9 cellular contexts compared by ENCODE assay signal in the genomic region with DNA sequence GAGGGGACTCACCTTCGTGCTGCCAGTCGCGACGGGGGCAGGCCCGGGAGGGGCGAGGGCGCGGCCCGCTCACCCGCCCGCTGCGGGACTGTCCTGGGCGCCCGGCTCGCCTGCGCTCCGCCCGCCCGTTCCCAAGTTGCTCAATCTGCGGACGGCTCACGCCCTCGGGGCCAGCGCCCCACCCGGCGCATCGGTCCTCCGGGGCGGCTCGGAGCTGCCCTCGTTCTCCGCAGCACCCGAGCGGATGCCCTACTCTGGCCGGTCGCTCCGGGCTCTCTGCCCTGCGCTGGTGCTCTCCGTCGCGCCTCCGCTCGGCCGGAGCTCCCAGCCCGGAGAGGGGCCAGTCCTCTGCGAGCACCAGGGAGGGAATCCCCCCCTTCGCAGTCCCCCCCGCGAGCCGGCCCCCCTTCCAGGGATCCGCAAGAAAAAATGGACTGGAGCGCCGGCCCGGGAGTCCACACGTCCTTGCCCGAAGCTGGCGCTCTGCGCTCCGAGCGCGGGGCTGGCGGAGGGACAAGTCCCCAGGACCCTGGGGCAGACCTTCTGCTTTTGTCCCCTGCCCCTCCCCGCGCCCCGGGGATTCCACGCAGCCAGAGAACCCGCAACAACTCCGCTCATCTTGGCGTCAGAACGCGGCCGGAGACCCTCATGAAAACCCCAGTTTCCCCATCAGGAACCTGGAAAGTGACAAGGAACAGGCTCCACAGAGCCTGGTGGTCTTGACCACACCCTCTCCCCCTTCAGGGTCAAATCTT. TPM values are rescaled to one million over a fixed set of nuclear protein-coding genes. Genes with fewer than 3 reads are reported as not detected.
DNase-seq lines count a peak whose midpoint lies in the region; ATAC-seq, FAIRE-seq and TF ChIP-seq lines count a peak whose summit lies in the region.
"Had no signal": no experiment of that assay in that cellular context is flagged by ENCODE, and none has a peak within 500 bp of the region (broad histone marks: within the 10 kb centered on the region; RNA-seq: fewer than 3 reads in every experiment).

Gene RSPO1 (minus strand): TSS at position 339 of the 755 bp plus-strand sequence. CDS start 5,231 bp downstream, outside the sequence.

- POLR2A ChIA-PET in GM10248 (lab: Yijun Ruan, JAX) = no interaction called here

- intact Hi-C loops in pancreas (cut with DNase I) = no loop called here

- ATAC-seq in pancreas = peak in 3 of 4 donors; percentile 14 to 53 (median 29)

- 1% methylated on average over 49 to 72 of the region's 72 CpGs for WGBS in pancreas, 2 donors

- no peak within 1 kb of the TSS for H3K27ac ChIP-seq in pancreas

- peaks cover 0 to 4% (median 0%) of the 10 kb centered on the region in 3 donors for H3K4me1 ChIP-seq in pancreas

- H3K4me3 ChIP-seq in pancreas = peak within 1 kb of the TSS in 2 of 4 donors; percentile 14 to 23

- TF ChIP-seq CTCF in pancreas (IDR thresholded peaks at IDR 0.05) (no peak), GM10248 (IDR thresholded peaks at IDR 0.05; ENCODE audit: control extremely low read depth, extremely low read depth, low read depth, missing control alignments) (no peak)

- CTCF ChIA-PET in GM10248 (lab: Yijun Ruan, JAX) = no interaction called here

- FAIRE-seq in pancreas (lab: Jason Lieb, UNC) = no peak

- DNase-seq in DMS79 (lab: John Stamatoyannopoulos, UW) = peak; percentile 10
- DNase-seq in NCI-H69 (lab: John Stamatoyannopoulos, UW) = peak; percentile 41
- peak; percentile 52 for DNase-seq in fibroblast of gingiva (ENCODE audit: low read depth)
- DNase-seq in pancreas = no peak
- no peak for DNase-seq in middle frontal gyrus (ENCODE audit: extremely low spot score, low spot score)
- no peak for DNase-seq in GM10248 (ENCODE audit: extremely low spot score)
- DNase-seq in pons (ENCODE audit: low spot score) = no peak
- no peak for DNase-seq in foreskin melanocyte

- no peaks in the 10 kb centered on the region for H3K9me3 ChIP-seq in pancreas

- H3K27me3 ChIP-seq in pancreas = peaks cover 0 to 10% (median 2%) of the 10 kb centered on the region in 4 donors

- no peaks in the 10 kb centered on the region for H3K36me3 ChIP-seq in pancreas

RNA-seq across cellular contexts. Expression of gene RSPO1, which starts in this region (rescaled TPM):
- under 1 TPM in 3 of 6 donors, not detected in 3; 0.09 to 0.46 (median 0.13) TPM for total RNA-seq in pancreas
- polyA plus RNA-seq in pancreas = under 1 TPM; 0.11 to 0.26 TPM
- total RNA-seq: SK-MEL-5 had no signal

Comparison
In these comparisons a context has a peak if more than half of its experiments do, and no peak if none do; other contexts are left out.
1. Peak in ATAC-seq in pancreas; RNA of the gene not detected or under 1 TPM.
2. DNase-seq: peak in DMS79 (single experiment), NCI-H69 (single experiment) and fibroblast of gingiva (single experiment); none in pancreas (0 of 6), middle frontal gyrus (single experiment), GM10248 (single experiment), pons (single experiment) and foreskin melanocyte (single experiment).